In the genomic region with DNA sequence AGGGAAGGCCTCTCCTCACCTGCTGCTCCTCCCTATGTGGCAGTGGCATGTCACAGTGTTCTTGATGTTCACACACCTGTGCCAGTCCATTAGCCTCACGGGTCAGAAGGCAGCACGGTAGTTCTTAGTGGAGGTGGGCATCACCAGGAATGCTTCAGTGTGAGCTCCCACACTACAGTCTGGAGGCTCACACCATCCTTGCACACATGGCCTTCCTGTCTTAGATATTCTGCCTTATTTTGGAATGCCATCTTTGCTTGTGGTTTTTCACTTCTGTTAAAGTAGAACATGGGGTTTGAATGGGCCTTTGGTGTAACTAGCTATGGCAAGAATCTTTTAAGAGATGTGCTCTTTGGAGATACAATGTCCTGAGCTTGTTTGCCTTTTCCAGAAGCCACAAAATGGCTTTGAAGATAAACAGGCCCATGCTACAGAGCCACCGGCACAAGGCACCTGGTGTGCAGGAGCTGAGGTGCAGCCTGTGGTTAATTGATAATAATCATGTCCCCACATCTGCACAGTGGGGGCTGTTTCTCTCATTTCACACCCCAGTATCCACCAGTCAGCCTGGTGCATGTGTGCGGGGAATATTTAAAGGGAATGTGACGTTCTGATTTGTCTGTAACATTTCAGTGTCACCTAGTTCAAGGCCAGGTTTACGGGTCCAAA, we compare ENCODE assay signal across 1 cellular context.
TF ChIP-seq lines count a peak whose summit lies in the region.

No MANE protein-coding gene starts in this region.

TF ChIP-seq in WTC11, 78 proteins besides CTCF, POLR2A, EP300 and RAD21 (continued from another document):
- TF ChIP-seq, protein P1, sequence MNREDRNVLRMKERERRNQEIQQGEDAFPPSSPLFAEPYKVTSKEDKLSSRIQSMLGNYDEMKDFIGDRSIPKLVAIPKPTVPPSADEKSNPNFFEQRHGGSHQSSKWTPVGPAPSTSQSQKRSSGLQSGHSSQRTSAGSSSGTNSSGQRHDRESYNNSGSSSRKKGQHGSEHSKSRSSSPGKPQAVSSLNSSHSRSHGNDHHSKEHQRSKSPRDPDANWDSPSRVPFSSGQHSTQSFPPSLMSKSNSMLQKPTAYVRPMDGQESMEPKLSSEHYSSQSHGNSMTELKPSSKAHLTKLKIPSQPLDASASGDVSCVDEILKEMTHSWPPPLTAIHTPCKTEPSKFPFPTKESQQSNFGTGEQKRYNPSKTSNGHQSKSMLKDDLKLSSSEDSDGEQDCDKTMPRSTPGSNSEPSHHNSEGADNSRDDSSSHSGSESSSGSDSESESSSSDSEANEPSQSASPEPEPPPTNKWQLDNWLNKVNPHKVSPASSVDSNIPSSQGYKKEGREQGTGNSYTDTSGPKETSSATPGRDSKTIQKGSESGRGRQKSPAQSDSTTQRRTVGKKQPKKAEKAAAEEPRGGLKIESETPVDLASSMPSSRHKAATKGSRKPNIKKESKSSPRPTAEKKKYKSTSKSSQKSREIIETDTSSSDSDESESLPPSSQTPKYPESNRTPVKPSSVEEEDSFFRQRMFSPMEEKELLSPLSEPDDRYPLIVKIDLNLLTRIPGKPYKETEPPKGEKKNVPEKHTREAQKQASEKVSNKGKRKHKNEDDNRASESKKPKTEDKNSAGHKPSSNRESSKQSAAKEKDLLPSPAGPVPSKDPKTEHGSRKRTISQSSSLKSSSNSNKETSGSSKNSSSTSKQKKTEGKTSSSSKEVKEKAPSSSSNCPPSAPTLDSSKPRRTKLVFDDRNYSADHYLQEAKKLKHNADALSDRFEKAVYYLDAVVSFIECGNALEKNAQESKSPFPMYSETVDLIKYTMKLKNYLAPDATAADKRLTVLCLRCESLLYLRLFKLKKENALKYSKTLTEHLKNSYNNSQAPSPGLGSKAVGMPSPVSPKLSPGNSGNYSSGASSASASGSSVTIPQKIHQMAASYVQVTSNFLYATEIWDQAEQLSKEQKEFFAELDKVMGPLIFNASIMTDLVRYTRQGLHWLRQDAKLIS (CRISPR knock-in tag; IDR thresholded peaks at IDR 0.05; ENCODE audit: borderline replicate concordance) = no peak
- no peak for TF ChIP-seq TEAD4 (CRISPR knock-in tag; IDR thresholded peaks at IDR 0.05)
- TF ChIP-seq, protein P2, sequence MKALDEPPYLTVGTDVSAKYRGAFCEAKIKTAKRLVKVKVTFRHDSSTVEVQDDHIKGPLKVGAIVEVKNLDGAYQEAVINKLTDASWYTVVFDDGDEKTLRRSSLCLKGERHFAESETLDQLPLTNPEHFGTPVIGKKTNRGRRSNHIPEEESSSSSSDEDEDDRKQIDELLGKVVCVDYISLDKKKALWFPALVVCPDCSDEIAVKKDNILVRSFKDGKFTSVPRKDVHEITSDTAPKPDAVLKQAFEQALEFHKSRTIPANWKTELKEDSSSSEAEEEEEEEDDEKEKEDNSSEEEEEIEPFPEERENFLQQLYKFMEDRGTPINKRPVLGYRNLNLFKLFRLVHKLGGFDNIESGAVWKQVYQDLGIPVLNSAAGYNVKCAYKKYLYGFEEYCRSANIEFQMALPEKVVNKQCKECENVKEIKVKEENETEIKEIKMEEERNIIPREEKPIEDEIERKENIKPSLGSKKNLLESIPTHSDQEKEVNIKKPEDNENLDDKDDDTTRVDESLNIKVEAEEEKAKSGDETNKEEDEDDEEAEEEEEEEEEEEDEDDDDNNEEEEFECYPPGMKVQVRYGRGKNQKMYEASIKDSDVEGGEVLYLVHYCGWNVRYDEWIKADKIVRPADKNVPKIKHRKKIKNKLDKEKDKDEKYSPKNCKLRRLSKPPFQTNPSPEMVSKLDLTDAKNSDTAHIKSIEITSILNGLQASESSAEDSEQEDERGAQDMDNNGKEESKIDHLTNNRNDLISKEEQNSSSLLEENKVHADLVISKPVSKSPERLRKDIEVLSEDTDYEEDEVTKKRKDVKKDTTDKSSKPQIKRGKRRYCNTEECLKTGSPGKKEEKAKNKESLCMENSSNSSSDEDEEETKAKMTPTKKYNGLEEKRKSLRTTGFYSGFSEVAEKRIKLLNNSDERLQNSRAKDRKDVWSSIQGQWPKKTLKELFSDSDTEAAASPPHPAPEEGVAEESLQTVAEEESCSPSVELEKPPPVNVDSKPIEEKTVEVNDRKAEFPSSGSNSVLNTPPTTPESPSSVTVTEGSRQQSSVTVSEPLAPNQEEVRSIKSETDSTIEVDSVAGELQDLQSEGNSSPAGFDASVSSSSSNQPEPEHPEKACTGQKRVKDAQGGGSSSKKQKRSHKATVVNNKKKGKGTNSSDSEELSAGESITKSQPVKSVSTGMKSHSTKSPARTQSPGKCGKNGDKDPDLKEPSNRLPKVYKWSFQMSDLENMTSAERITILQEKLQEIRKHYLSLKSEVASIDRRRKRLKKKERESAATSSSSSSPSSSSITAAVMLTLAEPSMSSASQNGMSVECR (CRISPR knock-in tag; IDR thresholded peaks at IDR 0.05; ENCODE audit: borderline replicate concordance) = no peak
- TF ChIP-seq, protein P3, sequence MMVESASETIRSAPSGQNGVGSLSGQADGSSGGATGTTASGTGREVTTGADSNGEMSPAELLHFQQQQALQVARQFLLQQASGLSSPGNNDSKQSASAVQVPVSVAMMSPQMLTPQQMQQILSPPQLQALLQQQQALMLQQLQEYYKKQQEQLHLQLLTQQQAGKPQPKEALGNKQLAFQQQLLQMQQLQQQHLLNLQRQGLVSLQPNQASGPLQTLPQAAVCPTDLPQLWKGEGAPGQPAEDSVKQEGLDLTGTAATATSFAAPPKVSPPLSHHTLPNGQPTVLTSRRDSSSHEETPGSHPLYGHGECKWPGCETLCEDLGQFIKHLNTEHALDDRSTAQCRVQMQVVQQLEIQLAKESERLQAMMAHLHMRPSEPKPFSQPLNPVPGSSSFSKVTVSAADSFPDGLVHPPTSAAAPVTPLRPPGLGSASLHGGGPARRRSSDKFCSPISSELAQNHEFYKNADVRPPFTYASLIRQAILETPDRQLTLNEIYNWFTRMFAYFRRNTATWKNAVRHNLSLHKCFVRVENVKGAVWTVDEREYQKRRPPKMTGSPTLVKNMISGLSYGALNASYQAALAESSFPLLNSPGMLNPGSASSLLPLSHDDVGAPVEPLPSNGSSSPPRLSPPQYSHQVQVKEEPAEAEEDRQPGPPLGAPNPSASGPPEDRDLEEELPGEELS (CRISPR knock-in tag; IDR thresholded peaks at IDR 0.05) = no peak
- TF ChIP-seq, protein P4, sequence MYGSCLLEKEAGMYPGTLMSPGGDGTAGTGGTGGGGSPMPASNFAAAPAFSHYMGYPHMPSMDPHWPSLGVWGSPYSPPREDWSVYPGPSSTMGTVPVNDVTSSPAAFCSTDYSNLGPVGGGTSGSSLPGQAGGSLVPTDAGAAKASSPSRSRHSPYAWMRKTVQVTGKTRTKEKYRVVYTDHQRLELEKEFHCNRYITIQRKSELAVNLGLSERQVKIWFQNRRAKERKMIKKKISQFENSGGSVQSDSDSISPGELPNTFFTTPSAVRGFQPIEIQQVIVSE (CRISPR knock-in tag; IDR thresholded peaks at IDR 0.05; ENCODE audit: borderline replicate concordance) = no peak
- no peak for TF ChIP-seq FOXP1 (CRISPR knock-in tag; IDR thresholded peaks at IDR 0.05; ENCODE audit: borderline replicate concordance)
- no peak for TF ChIP-seq NFE2L1 (CRISPR knock-in tag; IDR thresholded peaks at IDR 0.05)
- no peak for TF ChIP-seq TCF7 (CRISPR knock-in tag; IDR thresholded peaks at IDR 0.05; ENCODE audit: low read depth)
- TF ChIP-seq SP1 (CRISPR knock-in tag; conservative IDR thresholded peaks at IDR 0.05) = no peak
- TF ChIP-seq NR3C1 (CRISPR knock-in tag; conservative IDR thresholded peaks at IDR 0.05; ENCODE audit: low read depth) = no peak
- TF ChIP-seq, protein P5, sequence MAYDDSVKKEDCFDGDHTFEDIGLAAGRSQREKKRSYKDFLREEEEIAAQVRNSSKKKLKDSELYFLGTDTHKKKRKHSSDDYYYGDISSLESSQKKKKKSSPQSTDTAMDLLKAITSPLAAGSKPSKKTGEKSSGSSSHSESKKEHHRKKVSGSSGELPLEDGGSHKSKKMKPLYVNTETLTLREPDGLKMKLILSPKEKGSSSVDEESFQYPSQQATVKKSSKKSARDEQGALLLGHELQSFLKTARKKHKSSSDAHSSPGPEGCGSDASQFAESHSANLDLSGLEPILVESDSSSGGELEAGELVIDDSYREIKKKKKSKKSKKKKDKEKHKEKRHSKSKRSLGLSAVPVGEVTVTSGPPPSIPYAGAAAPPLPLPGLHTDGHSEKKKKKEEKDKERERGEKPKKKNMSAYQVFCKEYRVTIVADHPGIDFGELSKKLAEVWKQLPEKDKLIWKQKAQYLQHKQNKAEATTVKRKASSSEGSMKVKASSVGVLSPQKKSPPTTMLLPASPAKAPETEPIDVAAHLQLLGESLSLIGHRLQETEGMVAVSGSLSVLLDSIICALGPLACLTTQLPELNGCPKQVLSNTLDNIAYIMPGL (CRISPR knock-in tag; IDR thresholded peaks at IDR 0.05) = no peak
- no peak for TF ChIP-seq ZNF138 (CRISPR knock-in tag; conservative IDR thresholded peaks at IDR 0.05)
- no peak for TF ChIP-seq ETV6 (CRISPR knock-in tag; IDR thresholded peaks at IDR 0.05)
TF ChIP-seq in WTC11: peak in this region for 0.
